ENCODE assay signal across 2 cellular contexts in the genomic region with DNA sequence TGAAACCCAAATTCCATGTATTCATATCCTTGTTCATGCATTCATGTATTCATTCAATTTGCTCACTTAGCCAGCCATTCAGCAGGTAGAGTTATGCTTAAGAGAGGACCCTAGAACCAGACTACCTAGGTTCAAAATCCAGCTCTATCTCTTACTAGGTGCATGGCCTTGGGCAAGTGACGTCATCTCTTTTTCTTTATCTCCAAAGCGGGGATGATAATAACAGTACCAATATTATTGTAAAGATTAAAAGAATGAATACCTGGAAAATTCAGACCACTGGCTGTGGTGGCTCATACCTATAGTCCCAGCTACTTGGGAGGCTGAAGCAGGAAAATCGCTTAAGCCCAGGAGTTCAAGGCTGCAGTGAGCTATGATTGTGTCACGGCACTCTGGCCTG.
TF ChIP-seq lines count a peak whose summit lies in the region.

No MANE protein-coding gene starts in this region.

TF ChIP-seq in HepG2, 621 proteins besides CTCF, POLR2A, EP300 and RAD21:
- TF ChIP-seq ATF7 (IDR thresholded peaks at IDR 0.05) = peak; percentile 98
- TF ChIP-seq ATF7 (CRISPR knock-in tag; IDR thresholded peaks at IDR 0.05) = no peak
- peak; percentile 95 for TF ChIP-seq CREB1 (IDR thresholded peaks at IDR 0.05)
- TF ChIP-seq CREB1 (CRISPR knock-in tag; IDR thresholded peaks at IDR 0.05) = peak; percentile 48; the same call in 1 of the 2 replicates
- no peak for TF ChIP-seq NFATC3 (CRISPR knock-in tag; IDR thresholded peaks at IDR 0.05)

TF ChIP-seq in K562, 482 proteins besides CTCF, POLR2A, EP300 and RAD21:
- TF ChIP-seq, protein P1, sequence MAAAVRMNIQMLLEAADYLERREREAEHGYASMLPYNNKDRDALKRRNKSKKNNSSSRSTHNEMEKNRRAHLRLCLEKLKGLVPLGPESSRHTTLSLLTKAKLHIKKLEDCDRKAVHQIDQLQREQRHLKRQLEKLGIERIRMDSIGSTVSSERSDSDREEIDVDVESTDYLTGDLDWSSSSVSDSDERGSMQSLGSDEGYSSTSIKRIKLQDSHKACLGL (CRISPR knock-in tag; IDR thresholded peaks at IDR 0.05; ENCODE audit: borderline replicate concordance, poor library complexity, severe bottlenecking) = no peak
- no peak for TF ChIP-seq HCFC1 (IDR thresholded peaks at IDR 0.05; ENCODE audit: low read depth, low read length)
- no peak for TF ChIP-seq ETS2 (tag; IDR thresholded peaks at IDR 0.05; ENCODE audit: borderline replicate concordance, poor library complexity, severe bottlenecking)
- peak; percentile 61; the same call in 1 of the 2 replicates for TF ChIP-seq ATF7 (IDR thresholded peaks at IDR 0.05)
- TF ChIP-seq, protein P2, sequence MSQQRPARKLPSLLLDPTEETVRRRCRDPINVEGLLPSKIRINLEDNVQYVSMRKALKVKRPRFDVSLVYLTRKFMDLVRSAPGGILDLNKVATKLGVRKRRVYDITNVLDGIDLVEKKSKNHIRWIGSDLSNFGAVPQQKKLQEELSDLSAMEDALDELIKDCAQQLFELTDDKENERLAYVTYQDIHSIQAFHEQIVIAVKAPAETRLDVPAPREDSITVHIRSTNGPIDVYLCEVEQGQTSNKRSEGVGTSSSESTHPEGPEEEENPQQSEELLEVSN (IDR thresholded peaks at IDR 0.05; ENCODE audit: borderline replicate concordance in 1 of 2, extremely low read depth in 1 of 2, insufficient read depth in 1 of 2, insufficient read length in 1 of 2, low read depth in 1 of 2, low read length in 1 of 2, poor library complexity in 1 of 2, severe bottlenecking in 1 of 2) = no peak
- TF ChIP-seq, protein P3, sequence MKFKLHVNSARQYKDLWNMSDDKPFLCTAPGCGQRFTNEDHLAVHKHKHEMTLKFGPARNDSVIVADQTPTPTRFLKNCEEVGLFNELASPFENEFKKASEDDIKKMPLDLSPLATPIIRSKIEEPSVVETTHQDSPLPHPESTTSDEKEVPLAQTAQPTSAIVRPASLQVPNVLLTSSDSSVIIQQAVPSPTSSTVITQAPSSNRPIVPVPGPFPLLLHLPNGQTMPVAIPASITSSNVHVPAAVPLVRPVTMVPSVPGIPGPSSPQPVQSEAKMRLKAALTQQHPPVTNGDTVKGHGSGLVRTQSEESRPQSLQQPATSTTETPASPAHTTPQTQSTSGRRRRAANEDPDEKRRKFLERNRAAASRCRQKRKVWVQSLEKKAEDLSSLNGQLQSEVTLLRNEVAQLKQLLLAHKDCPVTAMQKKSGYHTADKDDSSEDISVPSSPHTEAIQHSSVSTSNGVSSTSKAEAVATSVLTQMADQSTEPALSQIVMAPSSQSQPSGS (CRISPR knock-in tag; IDR thresholded peaks at IDR 0.05) = no peak
- 0 out of 2 replicates have a peak, but pooled peaks have one; percentile 22 for TF ChIP-seq JUND (IDR thresholded peaks at IDR 0.05; ENCODE audit: borderline replicate concordance, low read depth, low read length)
- TF ChIP-seq JUND (tag; IDR thresholded peaks at IDR 0.05; ENCODE audit: borderline replicate concordance, low read depth, low read length) = no peak
- TF ChIP-seq RFX7 (CRISPR knock-in tag; IDR thresholded peaks at IDR 0.05) = no peak
- TF ChIP-seq NR4A1 (CRISPR knock-in tag; IDR thresholded peaks at IDR 0.05) = no peak
- no peak for TF ChIP-seq NR4A1 (tag; IDR thresholded peaks at IDR 0.05)
- TF ChIP-seq TOE1 (IDR thresholded peaks at IDR 0.05; ENCODE audit: borderline replicate concordance) = no peak
- no peak for TF ChIP-seq TOE1 (CRISPR knock-in tag; IDR thresholded peaks at IDR 0.05; ENCODE audit: borderline replicate concordance, low read depth)
- no peak for TF ChIP-seq ZNF431 (CRISPR knock-in tag; IDR thresholded peaks at IDR 0.05)
- TF ChIP-seq ZNF785 (CRISPR knock-in tag; IDR thresholded peaks at IDR 0.05) = no peak
- TF ChIP-seq, protein P4, sequence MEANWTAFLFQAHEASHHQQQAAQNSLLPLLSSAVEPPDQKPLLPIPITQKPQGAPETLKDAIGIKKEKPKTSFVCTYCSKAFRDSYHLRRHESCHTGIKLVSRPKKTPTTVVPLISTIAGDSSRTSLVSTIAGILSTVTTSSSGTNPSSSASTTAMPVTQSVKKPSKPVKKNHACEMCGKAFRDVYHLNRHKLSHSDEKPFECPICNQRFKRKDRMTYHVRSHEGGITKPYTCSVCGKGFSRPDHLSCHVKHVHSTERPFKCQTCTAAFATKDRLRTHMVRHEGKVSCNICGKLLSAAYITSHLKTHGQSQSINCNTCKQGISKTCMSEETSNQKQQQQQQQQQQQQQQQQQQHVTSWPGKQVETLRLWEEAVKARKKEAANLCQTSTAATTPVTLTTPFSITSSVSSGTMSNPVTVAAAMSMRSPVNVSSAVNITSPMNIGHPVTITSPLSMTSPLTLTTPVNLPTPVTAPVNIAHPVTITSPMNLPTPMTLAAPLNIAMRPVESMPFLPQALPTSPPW (CRISPR knock-in tag; IDR thresholded peaks at IDR 0.05) = no peak
- TF ChIP-seq, protein P5, sequence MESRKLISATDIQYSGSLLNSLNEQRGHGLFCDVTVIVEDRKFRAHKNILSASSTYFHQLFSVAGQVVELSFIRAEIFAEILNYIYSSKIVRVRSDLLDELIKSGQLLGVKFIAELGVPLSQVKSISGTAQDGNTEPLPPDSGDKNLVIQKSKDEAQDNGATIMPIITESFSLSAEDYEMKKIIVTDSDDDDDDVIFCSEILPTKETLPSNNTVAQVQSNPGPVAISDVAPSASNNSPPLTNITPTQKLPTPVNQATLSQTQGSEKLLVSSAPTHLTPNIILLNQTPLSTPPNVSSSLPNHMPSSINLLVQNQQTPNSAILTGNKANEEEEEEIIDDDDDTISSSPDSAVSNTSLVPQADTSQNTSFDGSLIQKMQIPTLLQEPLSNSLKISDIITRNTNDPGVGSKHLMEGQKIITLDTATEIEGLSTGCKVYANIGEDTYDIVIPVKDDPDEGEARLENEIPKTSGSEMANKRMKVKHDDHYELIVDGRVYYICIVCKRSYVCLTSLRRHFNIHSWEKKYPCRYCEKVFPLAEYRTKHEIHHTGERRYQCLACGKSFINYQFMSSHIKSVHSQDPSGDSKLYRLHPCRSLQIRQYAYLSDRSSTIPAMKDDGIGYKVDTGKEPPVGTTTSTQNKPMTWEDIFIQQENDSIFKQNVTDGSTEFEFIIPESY (CRISPR knock-in tag; IDR thresholded peaks at IDR 0.05) = no peak
- TF ChIP-seq JUN (IDR thresholded peaks at IDR 0.05; ENCODE audit: borderline replicate concordance, low read depth, low read length) = no peak
- peak; percentile 41; the same call in 1 of the 2 replicates for TF ChIP-seq JUN (CRISPR knock-in tag; IDR thresholded peaks at IDR 0.05; ENCODE audit: borderline replicate concordance)
- no peak for TF ChIP-seq ZNF324 (CRISPR knock-in tag; IDR thresholded peaks at IDR 0.05)
- TF ChIP-seq RBM14 (IDR thresholded peaks at IDR 0.05; ENCODE audit: borderline replicate concordance, insufficient read depth, low read depth, low read length) = no peak
- TF ChIP-seq, protein P6, sequence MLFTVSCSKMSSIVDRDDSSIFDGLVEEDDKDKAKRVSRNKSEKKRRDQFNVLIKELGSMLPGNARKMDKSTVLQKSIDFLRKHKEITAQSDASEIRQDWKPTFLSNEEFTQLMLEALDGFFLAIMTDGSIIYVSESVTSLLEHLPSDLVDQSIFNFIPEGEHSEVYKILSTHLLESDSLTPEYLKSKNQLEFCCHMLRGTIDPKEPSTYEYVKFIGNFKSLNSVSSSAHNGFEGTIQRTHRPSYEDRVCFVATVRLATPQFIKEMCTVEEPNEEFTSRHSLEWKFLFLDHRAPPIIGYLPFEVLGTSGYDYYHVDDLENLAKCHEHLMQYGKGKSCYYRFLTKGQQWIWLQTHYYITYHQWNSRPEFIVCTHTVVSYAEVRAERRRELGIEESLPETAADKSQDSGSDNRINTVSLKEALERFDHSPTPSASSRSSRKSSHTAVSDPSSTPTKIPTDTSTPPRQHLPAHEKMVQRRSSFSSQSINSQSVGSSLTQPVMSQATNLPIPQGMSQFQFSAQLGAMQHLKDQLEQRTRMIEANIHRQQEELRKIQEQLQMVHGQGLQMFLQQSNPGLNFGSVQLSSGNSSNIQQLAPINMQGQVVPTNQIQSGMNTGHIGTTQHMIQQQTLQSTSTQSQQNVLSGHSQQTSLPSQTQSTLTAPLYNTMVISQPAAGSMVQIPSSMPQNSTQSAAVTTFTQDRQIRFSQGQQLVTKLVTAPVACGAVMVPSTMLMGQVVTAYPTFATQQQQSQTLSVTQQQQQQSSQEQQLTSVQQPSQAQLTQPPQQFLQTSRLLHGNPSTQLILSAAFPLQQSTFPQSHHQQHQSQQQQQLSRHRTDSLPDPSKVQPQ (CRISPR knock-in tag; IDR thresholded peaks at IDR 0.05; ENCODE audit: borderline replicate concordance) = no peak
- no peak for TF ChIP-seq PCBP2 (IDR thresholded peaks at IDR 0.05; ENCODE audit: low read depth, low read length, poor library complexity, severe bottlenecking)
- no peak for TF ChIP-seq ETV5 (CRISPR knock-in tag; IDR thresholded peaks at IDR 0.05; ENCODE audit: low read depth)
- TF ChIP-seq SRF (CRISPR knock-in tag; IDR thresholded peaks at IDR 0.05) = no peak
- TF ChIP-seq, protein P7, sequence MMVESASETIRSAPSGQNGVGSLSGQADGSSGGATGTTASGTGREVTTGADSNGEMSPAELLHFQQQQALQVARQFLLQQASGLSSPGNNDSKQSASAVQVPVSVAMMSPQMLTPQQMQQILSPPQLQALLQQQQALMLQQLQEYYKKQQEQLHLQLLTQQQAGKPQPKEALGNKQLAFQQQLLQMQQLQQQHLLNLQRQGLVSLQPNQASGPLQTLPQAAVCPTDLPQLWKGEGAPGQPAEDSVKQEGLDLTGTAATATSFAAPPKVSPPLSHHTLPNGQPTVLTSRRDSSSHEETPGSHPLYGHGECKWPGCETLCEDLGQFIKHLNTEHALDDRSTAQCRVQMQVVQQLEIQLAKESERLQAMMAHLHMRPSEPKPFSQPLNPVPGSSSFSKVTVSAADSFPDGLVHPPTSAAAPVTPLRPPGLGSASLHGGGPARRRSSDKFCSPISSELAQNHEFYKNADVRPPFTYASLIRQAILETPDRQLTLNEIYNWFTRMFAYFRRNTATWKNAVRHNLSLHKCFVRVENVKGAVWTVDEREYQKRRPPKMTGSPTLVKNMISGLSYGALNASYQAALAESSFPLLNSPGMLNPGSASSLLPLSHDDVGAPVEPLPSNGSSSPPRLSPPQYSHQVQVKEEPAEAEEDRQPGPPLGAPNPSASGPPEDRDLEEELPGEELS (CRISPR knock-in tag; IDR thresholded peaks at IDR 0.05; ENCODE audit: borderline replicate concordance) = no peak
- TF ChIP-seq NR2C1 (IDR thresholded peaks at IDR 0.05) = no peak
- TF ChIP-seq NR2C1 (tag; IDR thresholded peaks at IDR 0.05) = no peak
- TF ChIP-seq ZNF507 (tag; conservative IDR thresholded peaks at IDR 0.05) = no peak
- no peak for TF ChIP-seq ZFP36 (IDR thresholded peaks at IDR 0.05; ENCODE audit: low read depth, low read length, partially characterized antibody)
- TF ChIP-seq, protein P8, sequence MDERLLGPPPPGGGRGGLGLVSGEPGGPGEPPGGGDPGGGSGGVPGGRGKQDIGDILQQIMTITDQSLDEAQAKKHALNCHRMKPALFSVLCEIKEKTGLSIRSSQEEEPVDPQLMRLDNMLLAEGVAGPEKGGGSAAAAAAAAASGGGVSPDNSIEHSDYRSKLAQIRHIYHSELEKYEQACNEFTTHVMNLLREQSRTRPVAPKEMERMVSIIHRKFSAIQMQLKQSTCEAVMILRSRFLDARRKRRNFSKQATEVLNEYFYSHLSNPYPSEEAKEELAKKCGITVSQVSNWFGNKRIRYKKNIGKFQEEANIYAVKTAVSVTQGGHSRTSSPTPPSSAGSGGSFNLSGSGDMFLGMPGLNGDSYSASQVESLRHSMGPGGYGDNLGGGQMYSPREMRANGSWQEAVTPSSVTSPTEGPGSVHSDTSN (CRISPR knock-in tag; IDR thresholded peaks at IDR 0.05; ENCODE audit: low read depth) = no peak
- TF ChIP-seq, protein P8 (tag; conservative IDR thresholded peaks at IDR 0.05; ENCODE audit: low read depth) = no peak
- no peak for TF ChIP-seq NCOA6 (IDR thresholded peaks at IDR 0.05)
- no peak for TF ChIP-seq KLF10 (CRISPR knock-in tag; IDR thresholded peaks at IDR 0.05)
- TF ChIP-seq, protein P9, sequence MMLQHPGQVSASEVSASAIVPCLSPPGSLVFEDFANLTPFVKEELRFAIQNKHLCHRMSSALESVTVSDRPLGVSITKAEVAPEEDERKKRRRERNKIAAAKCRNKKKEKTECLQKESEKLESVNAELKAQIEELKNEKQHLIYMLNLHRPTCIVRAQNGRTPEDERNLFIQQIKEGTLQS (IDR thresholded peaks at IDR 0.05) = peak; percentile 69
- TF ChIP-seq, protein P9 (CRISPR knock-in tag; conservative IDR thresholded peaks at IDR 0.05) = no peak
- TF ChIP-seq CBX2 (IDR thresholded peaks at IDR 0.05; ENCODE audit: insufficient read depth, low read length, poor library complexity, severe bottlenecking) = no peak
- TF ChIP-seq, protein P10, sequence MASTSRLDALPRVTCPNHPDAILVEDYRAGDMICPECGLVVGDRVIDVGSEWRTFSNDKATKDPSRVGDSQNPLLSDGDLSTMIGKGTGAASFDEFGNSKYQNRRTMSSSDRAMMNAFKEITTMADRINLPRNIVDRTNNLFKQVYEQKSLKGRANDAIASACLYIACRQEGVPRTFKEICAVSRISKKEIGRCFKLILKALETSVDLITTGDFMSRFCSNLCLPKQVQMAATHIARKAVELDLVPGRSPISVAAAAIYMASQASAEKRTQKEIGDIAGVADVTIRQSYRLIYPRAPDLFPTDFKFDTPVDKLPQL (IDR thresholded peaks at IDR 0.05; ENCODE audit: extremely low read depth, insufficient read length) = no peak
